Comparison of ENCODE assay signal across 26 cellular contexts in the genomic region with DNA sequence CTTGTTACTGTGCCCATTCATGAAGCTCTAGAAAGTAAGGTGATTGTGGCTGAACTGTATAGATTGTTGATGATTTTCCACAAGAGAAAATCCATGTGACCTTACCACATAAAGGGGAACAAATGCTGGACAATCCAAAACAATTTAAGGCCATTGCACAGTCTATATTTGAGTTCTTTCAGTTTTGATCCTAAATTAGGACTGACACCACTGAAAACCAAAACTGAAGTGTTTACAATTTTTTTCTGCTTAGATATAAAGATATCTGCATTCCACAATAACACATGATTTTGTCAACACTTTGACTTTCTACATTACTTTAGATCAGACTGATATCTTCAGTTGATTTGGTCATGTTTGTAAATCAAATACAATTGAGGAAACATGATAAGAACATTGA.
"Had no signal": no experiment of that assay in that cellular context is flagged by ENCODE, and none has a peak within 500 bp of the region (broad histone marks: within the 10 kb centered on the region; RNA-seq: fewer than 3 reads in every experiment).

No MANE protein-coding gene starts in this region.

- H3K27me3 ChIP-seq: colonic mucosa, esophagus squamous epithelium, gastrocnemius medialis, heart right ventricle, left lung had no signal

- H3K9me3 ChIP-seq: colonic mucosa, gastrocnemius medialis, mucosa of descending colon had no signal

- H3K4me3 ChIP-seq: colonic mucosa, esophagus squamous epithelium, gastrocnemius medialis, heart right ventricle, left lung, lower lobe of right lung, mucosa of descending colon had no signal

- ATAC-seq: effector memory CD8-positive, alpha-beta T cell; esophagus mucosa; gastrocnemius medialis; heart right ventricle; left cardiac atrium; left lung; left ventricle myocardium superior; lower lobe of right lung; mucosa of descending colon had no signal

- FAIRE-seq: endometrium, islet of Langerhans, keratinocyte had no signal

- H3K4me1 ChIP-seq: colonic mucosa, esophagus squamous epithelium, gastrocnemius medialis, heart right ventricle, left lung, lower lobe of right lung had no signal

- H3K36me3 ChIP-seq: colonic mucosa, esophagus squamous epithelium, gastrocnemius medialis, heart right ventricle, left lung, lower lobe of right lung had no signal

- H3K27ac ChIP-seq: colonic mucosa, epithelial cell of prostate, esophagus squamous epithelium, gastrocnemius medialis, heart right ventricle, left lung, lower lobe of right lung had no signal

- DNase-seq: colonic mucosa; cortex of kidney; effector CD8-positive, alpha-beta T cell; effector memory CD8-positive, alpha-beta T cell; endodermal cell; erythroblast; esophagus squamous epithelium; foreskin fibroblast; foreskin melanocyte; gastrocnemius medialis; glutamatergic neuron; head of caudate nucleus; heart right ventricle; hippocampal formation; left cardiac atrium; left lung; left ventricle myocardium superior; lower lobe of right lung; mesenchymal stem cell; mucosa of descending colon; naive B cell had no signal
